ENCODE assay signal across 9 cellular contexts in the genomic region with DNA sequence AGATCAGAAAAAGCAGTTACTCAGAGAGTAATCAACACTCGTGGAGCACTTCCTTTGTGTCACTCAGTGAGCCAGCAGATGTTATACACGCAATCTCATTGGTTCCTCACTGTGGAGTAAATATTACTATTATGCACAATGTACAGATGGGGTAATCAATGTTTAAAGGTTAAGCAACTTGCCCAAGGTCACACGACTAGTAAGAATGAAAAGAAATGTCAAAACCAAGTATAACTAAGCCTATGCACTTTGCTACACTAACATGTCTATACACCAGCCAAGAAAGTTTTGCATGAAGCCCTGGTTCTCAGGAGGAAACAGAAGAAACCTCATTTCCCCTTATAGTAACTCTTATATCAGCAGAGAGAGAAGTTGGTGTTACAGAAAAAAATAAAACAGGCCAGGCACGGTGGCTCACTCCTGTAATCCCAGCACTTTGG. TPM values are rescaled to one million over a fixed set of nuclear protein-coding genes. Genes with fewer than 3 reads are reported as not detected.
DNase-seq lines count a peak whose midpoint lies in the region; ATAC-seq and TF ChIP-seq lines count a peak whose summit lies in the region.
"Had no signal": no experiment of that assay in that cellular context is flagged by ENCODE, and none has a peak within 500 bp of the region (broad histone marks: within the 10 kb centered on the region; RNA-seq: fewer than 3 reads in every experiment).

No MANE protein-coding gene starts in this region.

- TF ChIP-seq CTCF in GM20000 (IDR thresholded peaks at IDR 0.05; ENCODE audit: extremely low read depth, missing control alignments), result no peak
- no peak for TF ChIP-seq CTCF in uterus (IDR thresholded peaks at IDR 0.05)

- H3K4me3 ChIP-seq in CD4-positive, CD25-positive, alpha-beta regulatory T cell (ENCODE audit: low read depth, low read length), result peak overlapping the region; percentile 45
- H3K4me3 ChIP-seq in uterus, result no peak overlapping the region
- H3K4me3 ChIP-seq: ascending aorta had no signal

- peak overlapping the region; percentile 48 to 70 (median 61) for H3K27ac Mint-ChIP-seq in CD4-positive, CD25-positive, alpha-beta regulatory T cell
- H3K27ac Mint-ChIP-seq in activated T-helper 1 cell treated with anti-CD3 and anti-CD28 coated beads, Interleukin-12 subunit alpha, Interleukin-12 subunit beta, Interleukin-2, Interleukin-4 antibody, amounts not matched to agents 30 ng/mL and 10 ng/mL and 1 ng/mL, durations not matched to agents 14 hours and 24 hours and 36 hours, result peak overlapping the region; percentile 21

- H3K9me3 ChIP-seq in CD4-positive, CD25-positive, alpha-beta regulatory T cell (ENCODE audit: control insufficient read depth in 2 of 2, low read length in 2 of 2), result no peaks in the 10 kb centered on the region
- no peaks in the 10 kb centered on the region for H3K9me3 ChIP-seq in uterus
- H3K9me3 ChIP-seq: ascending aorta had no signal

- peaks cover 24% of the 10 kb centered on the region for H3K36me3 Mint-ChIP-seq in CD4-positive, CD25-positive, alpha-beta regulatory T cell
- H3K36me3 Mint-ChIP-seq in activated T-helper 1 cell treated with anti-CD3 and anti-CD28 coated beads, Interleukin-12 subunit alpha, Interleukin-12 subunit beta, Interleukin-2, Interleukin-4 antibody, amounts not matched to agents 30 ng/mL and 10 ng/mL and 1 ng/mL, durations not matched to agents 14 hours and 24 hours and 36 hours (ENCODE audit: low read depth), result peaks cover 35% of the 10 kb centered on the region

- no peaks in the 10 kb centered on the region for H3K9me3 Mint-ChIP-seq in CD4-positive, CD25-positive, alpha-beta regulatory T cell
- H3K9me3 Mint-ChIP-seq in activated T-helper 1 cell treated with anti-CD3 and anti-CD28 coated beads, Interleukin-12 subunit alpha, Interleukin-12 subunit beta, Interleukin-2, Interleukin-4 antibody, amounts not matched to agents 30 ng/mL and 10 ng/mL and 1 ng/mL, durations not matched to agents 14 hours and 24 hours and 36 hours, result no peaks in the 10 kb centered on the region

- peak in 2 of 3 donors; percentile 39 to 72 for DNase-seq in CD4-positive, CD25-positive, alpha-beta regulatory T cell
- DNase-seq in GM20000 (ENCODE audit: low spot score) (peak; percentile 44), HUDEP-2 (lab: John Stamatoyannopoulos, UW; ENCODE audit: unreplicated experiment in 76 of 76) (no peak), HuH-7.5 (ENCODE audit: low spot score) (no peak), uterus (no peak), AG08396 (ENCODE audit: low spot score) (no peak)
- DNase-seq in activated T-helper 1 cell treated with anti-CD3 and anti-CD28 coated beads, Interleukin-12 subunit alpha, Interleukin-12 subunit beta, Interleukin-2, Interleukin-4 antibody, amounts not matched to agents 30 ng/mL and 10 ng/mL and 1 ng/mL, durations not matched to agents 14 hours and 24 hours and 36 hours (ENCODE audit: low spot score), result no peak

- H3K4me1 ChIP-seq in CD4-positive, CD25-positive, alpha-beta regulatory T cell (ENCODE audit: control insufficient read depth, insufficient read depth, low read length, poor library complexity, severe bottlenecking), result peaks cover 38% of the 10 kb centered on the region
- peaks cover 0 to 5% of the 10 kb centered on the region in 2 donors for H3K4me1 ChIP-seq in uterus

- no peaks in the 10 kb centered on the region for H3K27me3 Mint-ChIP-seq in CD4-positive, CD25-positive, alpha-beta regulatory T cell
- H3K27me3 Mint-ChIP-seq in activated T-helper 1 cell treated with anti-CD3 and anti-CD28 coated beads, Interleukin-12 subunit alpha, Interleukin-12 subunit beta, Interleukin-2, Interleukin-4 antibody, amounts not matched to agents 30 ng/mL and 10 ng/mL and 1 ng/mL, durations not matched to agents 14 hours and 24 hours and 36 hours (ENCODE audit: insufficient read depth), result no peaks in the 10 kb centered on the region

- ATAC-seq in CD4-positive, CD25-positive, alpha-beta regulatory T cell (ENCODE audit: low read depth in 2 of 2), result peak; percentile 51 to 55
- ATAC-seq in HG03469 (IDR thresholded peaks at IDR 0.05; ENCODE audit: unreplicated experiment), result peak; percentile 41

- peak overlapping the region; percentile 62 for H3K27ac ChIP-seq in CD4-positive, CD25-positive, alpha-beta regulatory T cell (ENCODE audit: insufficient read depth, low read length, poor library complexity, severe bottlenecking)
- no peak overlapping the region for H3K27ac ChIP-seq in uterus
- H3K27ac ChIP-seq: ascending aorta had no signal

- H3K36me3 ChIP-seq in CD4-positive, CD25-positive, alpha-beta regulatory T cell (ENCODE audit: control insufficient read depth, insufficient read depth, low read length), result peaks cover 21% of the 10 kb centered on the region
- no peaks in the 10 kb centered on the region for H3K36me3 ChIP-seq in uterus

- H3K4me3 Mint-ChIP-seq in CD4-positive, CD25-positive, alpha-beta regulatory T cell, result peak overlapping the region; percentile 17 to 52 (median 36)
- H3K4me3 Mint-ChIP-seq in activated T-helper 1 cell treated with anti-CD3 and anti-CD28 coated beads, Interleukin-12 subunit alpha, Interleukin-12 subunit beta, Interleukin-2, Interleukin-4 antibody, amounts not matched to agents 30 ng/mL and 10 ng/mL and 1 ng/mL, durations not matched to agents 14 hours and 24 hours and 36 hours, result peak overlapping the region; percentile 1

- intact Hi-C loops in activated T-helper 1 cell treated with anti-CD3 and anti-CD28 coated beads, Interleukin-12 subunit alpha, Interleukin-12 subunit beta, Interleukin-2, Interleukin-4 antibody, amounts not matched to agents 30 ng/mL and 10 ng/mL and 1 ng/mL, durations not matched to agents 14 hours and 24 hours and 36 hours (cut with micrococcal nuclease), result loop anchor here (10.0 kb wide), 2 partner anchors 285 to 1535 kb away; a partner anchor contains a TSS
- intact Hi-C loops in uterus (cut with DNase I; ENCODE audit: low total_unique reads), result loop anchor here (10.0 kb wide), 2 partner anchors 85 to 645 kb away; a partner anchor contains a TSS

- H3K4me1 Mint-ChIP-seq in CD4-positive, CD25-positive, alpha-beta regulatory T cell, result peaks cover 21 to 64% (median 45%) of the 10 kb centered on the region in 4 donors
- peaks cover 40% of the 10 kb centered on the region for H3K4me1 Mint-ChIP-seq in activated T-helper 1 cell treated with anti-CD3 and anti-CD28 coated beads, Interleukin-12 subunit alpha, Interleukin-12 subunit beta, Interleukin-2, Interleukin-4 antibody, amounts not matched to agents 30 ng/mL and 10 ng/mL and 1 ng/mL, durations not matched to agents 14 hours and 24 hours and 36 hours (ENCODE audit: low read depth)

- TF ChIP-seq POLR2A in uterus (IDR thresholded peaks at IDR 0.05), result no peak

- H3K27me3 ChIP-seq in CD4-positive, CD25-positive, alpha-beta regulatory T cell (ENCODE audit: control insufficient read depth, insufficient read depth, low read length), result no peaks in the 10 kb centered on the region
- H3K27me3 ChIP-seq in uterus, result no peaks in the 10 kb centered on the region
- H3K27me3 ChIP-seq: ascending aorta had no signal

RNA-seq across cellular contexts. Expression of a gene that starts 5.4 kb away (rescaled TPM):
- 13.7 TPM for total RNA-seq in CD4-positive, CD25-positive, alpha-beta regulatory T cell
- 10 to 100 TPM; 21.7 to 29.7 (median 23.0) TPM for polyA plus RNA-seq in CD4-positive, CD25-positive, alpha-beta regulatory T cell
- 33.2 and 36.1 TPM in 2 replicates for total RNA-seq in activated T-helper 1 cell treated with anti-CD3 and anti-CD28 coated beads, Interleukin-12 subunit alpha, Interleukin-12 subunit beta, Interleukin-2, Interleukin-4 antibody, amounts not matched to agents 30 ng/mL and 10 ng/mL and 1 ng/mL, durations not matched to agents 14 hours and 24 hours and 36 hours
- 10 to 100 TPM in 2 of 4 donors, 1 to 10 TPM in 1, under 1 TPM in 1; 0.77 to 32.3 (median 11.6) TPM for total RNA-seq in uterus

Comparison
In these comparisons a context has a peak if more than half of its experiments do, and no peak if none do; other contexts are left out.
1. DNase-seq: peak in CD4-positive, CD25-positive, alpha-beta regulatory T cell (2 of 3) and GM20000 (single experiment); none in activated T-helper 1 cell treated with anti-CD3 and anti-CD28 coated beads, Interleukin-12 subunit alpha, Interleukin-12 subunit beta, Interleukin-2, Interleukin-4 antibody, amounts not matched to agents 30 ng/mL and 10 ng/mL and 1 ng/mL, durations not matched to agents 14 hours and 24 hours and 36 hours (single experiment), HUDEP-2 (0 of 76), HuH-7.5 (single experiment), uterus (0 of 2) and AG08396 (single experiment).